Comparison of ENCODE assay signal across 1 cellular context in genomic region chr3:48847586-48848423, GRCh38.
TF ChIP-seq lines count a peak whose summit lies in the region.

TSS of gene PRKAR2A (minus strand) at chr3:48847874. CDS start at chr3:48847596, 278 bp downstream.

TF ChIP-seq in HEK293, 187 proteins besides CTCF, POLR2A, EP300 and RAD21 (continued from another document and continues in another):
- TF ChIP-seq ZNF449 (tag by site-specific recombination; IDR thresholded peaks at IDR 0.05): 0 out of 2 replicates have a peak, but pooled peaks have one; percentile 29
- no peak for TF ChIP-seq ZNF830 (tag by site-specific recombination; IDR thresholded peaks at IDR 0.05; ENCODE audit: low read depth)
- no peak for TF ChIP-seq OVOL3 (tag by site-specific recombination; IDR thresholded peaks at IDR 0.05)
- no peak; the same call in 1 of the 2 replicates for TF ChIP-seq ZNF394 (tag by site-specific recombination; IDR thresholded peaks at IDR 0.05; ENCODE audit: borderline replicate concordance)
- TF ChIP-seq YY1 (tag by site-specific recombination; IDR thresholded peaks at IDR 0.05): no peak
- no peak for TF ChIP-seq ZNF24 (tag by site-specific recombination; IDR thresholded peaks at IDR 0.05)
- no peak for TF ChIP-seq ZNF580 (tag by site-specific recombination; IDR thresholded peaks at IDR 0.05)
- TF ChIP-seq ZIC2 (tag by site-specific recombination; IDR thresholded peaks at IDR 0.05): no peak
- TF ChIP-seq YY2 (tag by site-specific recombination; IDR thresholded peaks at IDR 0.05): no peak; the same call in 1 of the 2 replicates
- no peak for TF ChIP-seq ZNF701 (tag by site-specific recombination; IDR thresholded peaks at IDR 0.05)
- no peak for TF ChIP-seq HOXA7 (CRISPR knock-in tag; IDR thresholded peaks at IDR 0.05; ENCODE audit: borderline replicate concordance)
- no peak for TF ChIP-seq ZNF621 (tag by site-specific recombination; IDR thresholded peaks at IDR 0.05)
- TF ChIP-seq, protein P1, sequence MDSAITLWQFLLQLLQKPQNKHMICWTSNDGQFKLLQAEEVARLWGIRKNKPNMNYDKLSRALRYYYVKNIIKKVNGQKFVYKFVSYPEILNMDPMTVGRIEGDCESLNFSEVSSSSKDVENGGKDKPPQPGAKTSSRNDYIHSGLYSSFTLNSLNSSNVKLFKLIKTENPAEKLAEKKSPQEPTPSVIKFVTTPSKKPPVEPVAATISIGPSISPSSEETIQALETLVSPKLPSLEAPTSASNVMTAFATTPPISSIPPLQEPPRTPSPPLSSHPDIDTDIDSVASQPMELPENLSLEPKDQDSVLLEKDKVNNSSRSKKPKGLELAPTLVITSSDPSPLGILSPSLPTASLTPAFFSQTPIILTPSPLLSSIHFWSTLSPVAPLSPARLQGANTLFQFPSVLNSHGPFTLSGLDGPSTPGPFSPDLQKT (IDR thresholded peaks at IDR 0.05; ENCODE audit: borderline replicate concordance, low read depth, low read length): no peak
- TF ChIP-seq ZXDB (tag by site-specific recombination; IDR thresholded peaks at IDR 0.05): no peak
- no peak for TF ChIP-seq ZNF202 (tag by site-specific recombination; IDR thresholded peaks at IDR 0.05; ENCODE audit: borderline replicate concordance)
- TF ChIP-seq KLF17 (tag by site-specific recombination; IDR thresholded peaks at IDR 0.05): 0 out of 2 replicates have a peak, but pooled peaks have one; percentile 4
- TF ChIP-seq ZSCAN23 (tag by site-specific recombination; IDR thresholded peaks at IDR 0.05): no peak
- TF ChIP-seq, protein P2, sequence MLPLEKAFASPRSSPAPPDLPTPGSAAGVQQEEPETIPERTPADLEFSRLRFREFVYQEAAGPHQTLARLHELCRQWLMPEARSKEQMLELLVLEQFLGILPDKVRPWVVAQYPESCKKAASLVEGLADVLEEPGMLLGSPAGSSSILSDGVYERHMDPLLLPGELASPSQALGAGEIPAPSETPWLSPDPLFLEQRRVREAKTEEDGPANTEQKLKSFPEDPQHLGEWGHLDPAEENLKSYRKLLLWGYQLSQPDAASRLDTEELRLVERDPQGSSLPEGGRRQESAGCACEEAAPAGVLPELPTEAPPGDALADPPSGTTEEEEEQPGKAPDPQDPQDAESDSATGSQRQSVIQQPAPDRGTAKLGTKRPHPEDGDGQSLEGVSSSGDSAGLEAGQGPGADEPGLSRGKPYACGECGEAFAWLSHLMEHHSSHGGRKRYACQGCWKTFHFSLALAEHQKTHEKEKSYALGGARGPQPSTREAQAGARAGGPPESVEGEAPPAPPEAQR (tag by site-specific recombination; IDR thresholded peaks at IDR 0.05): no peak
- TF ChIP-seq ZNF776 (tag by site-specific recombination; IDR thresholded peaks at IDR 0.05; ENCODE audit: borderline replicate concordance): no peak
- TF ChIP-seq ZNF555 (tag by site-specific recombination; conservative IDR thresholded peaks at IDR 0.05): no peak
- TF ChIP-seq ZNF175 (tag by site-specific recombination; IDR thresholded peaks at IDR 0.05): no peak
- TF ChIP-seq ZNF639 (tag by site-specific recombination; IDR thresholded peaks at IDR 0.05): no peak
- no peak for TF ChIP-seq ZNF155 (tag by site-specific recombination; IDR thresholded peaks at IDR 0.05)
- no peak for TF ChIP-seq MEIS1 (CRISPR knock-in tag; IDR thresholded peaks at IDR 0.05; ENCODE audit: borderline replicate concordance)
- no peak for TF ChIP-seq ZNF654 (tag by site-specific recombination; IDR thresholded peaks at IDR 0.05; ENCODE audit: low read depth)
- TF ChIP-seq ZNF843 (tag by site-specific recombination; IDR thresholded peaks at IDR 0.05): no peak
- TF ChIP-seq ZNF596 (tag by site-specific recombination; IDR thresholded peaks at IDR 0.05): no peak
- no peak for TF ChIP-seq ZNF169 (tag by site-specific recombination; IDR thresholded peaks at IDR 0.05)
- no peak for TF ChIP-seq SETDB1 (IDR thresholded peaks at IDR 0.05; ENCODE audit: insufficient read length, low read length)
- TF ChIP-seq, protein P3, sequence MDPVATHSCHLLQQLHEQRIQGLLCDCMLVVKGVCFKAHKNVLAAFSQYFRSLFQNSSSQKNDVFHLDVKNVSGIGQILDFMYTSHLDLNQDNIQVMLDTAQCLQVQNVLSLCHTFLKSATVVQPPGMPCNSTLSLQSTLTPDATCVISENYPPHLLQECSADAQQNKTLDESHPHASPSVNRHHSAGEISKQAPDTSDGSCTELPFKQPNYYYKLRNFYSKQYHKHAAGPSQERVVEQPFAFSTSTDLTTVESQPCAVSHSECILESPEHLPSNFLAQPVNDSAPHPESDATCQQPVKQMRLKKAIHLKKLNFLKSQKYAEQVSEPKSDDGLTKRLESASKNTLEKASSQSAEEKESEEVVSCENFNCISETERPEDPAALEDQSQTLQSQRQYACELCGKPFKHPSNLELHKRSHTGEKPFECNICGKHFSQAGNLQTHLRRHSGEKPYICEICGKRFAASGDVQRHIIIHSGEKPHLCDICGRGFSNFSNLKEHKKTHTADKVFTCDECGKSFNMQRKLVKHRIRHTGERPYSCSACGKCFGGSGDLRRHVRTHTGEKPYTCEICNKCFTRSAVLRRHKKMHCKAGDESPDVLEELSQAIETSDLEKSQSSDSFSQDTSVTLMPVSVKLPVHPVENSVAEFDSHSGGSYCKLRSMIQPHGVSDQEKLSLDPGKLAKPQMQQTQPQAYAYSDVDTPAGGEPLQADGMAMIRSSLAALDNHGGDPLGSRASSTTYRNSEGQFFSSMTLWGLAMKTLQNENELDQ (tag by site-specific recombination; IDR thresholded peaks at IDR 0.05; ENCODE audit: low read depth): no peak
- TF ChIP-seq ZBTB48 (tag by site-specific recombination; IDR thresholded peaks at IDR 0.05): no peak
- TF ChIP-seq ZNF707 (tag by site-specific recombination; IDR thresholded peaks at IDR 0.05): no peak
- no peak for TF ChIP-seq PBX3 (CRISPR knock-in tag; IDR thresholded peaks at IDR 0.05)
- no peak for TF ChIP-seq ZNF791 (tag by site-specific recombination; IDR thresholded peaks at IDR 0.05)
- TF ChIP-seq, protein P4, sequence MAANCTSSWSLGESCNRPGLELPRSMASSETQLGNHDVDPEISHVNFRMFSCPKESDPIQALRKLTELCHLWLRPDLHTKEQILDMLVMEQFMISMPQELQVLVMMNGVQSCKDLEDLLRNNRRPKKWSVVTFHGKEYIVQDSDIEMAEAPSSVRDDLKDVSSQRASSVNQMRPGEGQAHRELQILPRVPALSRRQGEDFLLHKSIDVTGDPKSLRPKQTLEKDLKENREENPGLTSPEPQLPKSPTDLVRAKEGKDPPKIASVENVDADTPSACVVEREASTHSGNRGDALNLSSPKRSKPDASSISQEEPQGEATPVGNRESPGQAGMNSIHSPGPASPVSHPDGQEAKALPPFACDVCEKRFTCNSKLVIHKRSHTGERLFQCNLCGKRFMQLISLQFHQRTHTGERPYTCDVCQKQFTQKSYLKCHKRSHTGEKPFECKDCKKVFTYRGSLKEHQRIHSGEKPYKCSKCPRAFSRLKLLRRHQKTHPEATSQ (tag by site-specific recombination; IDR thresholded peaks at IDR 0.05): peak; percentile 59; the same call in 1 of the 2 replicates
- TF ChIP-seq KLF1 (tag by site-specific recombination; IDR thresholded peaks at IDR 0.05): no peak
- no peak for TF ChIP-seq ZNF311 (tag by site-specific recombination; IDR thresholded peaks at IDR 0.05; ENCODE audit: borderline replicate concordance)
- no peak for TF ChIP-seq ZFP41 (tag by site-specific recombination; IDR thresholded peaks at IDR 0.05; ENCODE audit: borderline replicate concordance)
- TF ChIP-seq, protein P5, sequence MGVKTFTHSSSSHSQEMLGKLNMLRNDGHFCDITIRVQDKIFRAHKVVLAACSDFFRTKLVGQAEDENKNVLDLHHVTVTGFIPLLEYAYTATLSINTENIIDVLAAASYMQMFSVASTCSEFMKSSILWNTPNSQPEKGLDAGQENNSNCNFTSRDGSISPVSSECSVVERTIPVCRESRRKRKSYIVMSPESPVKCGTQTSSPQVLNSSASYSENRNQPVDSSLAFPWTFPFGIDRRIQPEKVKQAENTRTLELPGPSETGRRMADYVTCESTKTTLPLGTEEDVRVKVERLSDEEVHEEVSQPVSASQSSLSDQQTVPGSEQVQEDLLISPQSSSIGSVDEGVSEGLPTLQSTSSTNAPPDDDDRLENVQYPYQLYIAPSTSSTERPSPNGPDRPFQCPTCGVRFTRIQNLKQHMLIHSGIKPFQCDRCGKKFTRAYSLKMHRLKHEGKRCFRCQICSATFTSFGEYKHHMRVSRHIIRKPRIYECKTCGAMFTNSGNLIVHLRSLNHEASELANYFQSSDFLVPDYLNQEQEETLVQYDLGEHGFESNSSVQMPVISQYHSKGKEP (tag by site-specific recombination; IDR thresholded peaks at IDR 0.05): no peak
- TF ChIP-seq ZNF248 (tag by site-specific recombination; IDR thresholded peaks at IDR 0.05): no peak
- TF ChIP-seq ZNF544 (tag by site-specific recombination; IDR thresholded peaks at IDR 0.05): no peak
- TF ChIP-seq GLIS1 (tag by site-specific recombination; IDR thresholded peaks at IDR 0.05): no peak; the same call in 1 of the 2 replicates
- TF ChIP-seq ZNF335 (tag by site-specific recombination; conservative IDR thresholded peaks at IDR 0.05): peak; percentile 71
- TF ChIP-seq, protein P6, sequence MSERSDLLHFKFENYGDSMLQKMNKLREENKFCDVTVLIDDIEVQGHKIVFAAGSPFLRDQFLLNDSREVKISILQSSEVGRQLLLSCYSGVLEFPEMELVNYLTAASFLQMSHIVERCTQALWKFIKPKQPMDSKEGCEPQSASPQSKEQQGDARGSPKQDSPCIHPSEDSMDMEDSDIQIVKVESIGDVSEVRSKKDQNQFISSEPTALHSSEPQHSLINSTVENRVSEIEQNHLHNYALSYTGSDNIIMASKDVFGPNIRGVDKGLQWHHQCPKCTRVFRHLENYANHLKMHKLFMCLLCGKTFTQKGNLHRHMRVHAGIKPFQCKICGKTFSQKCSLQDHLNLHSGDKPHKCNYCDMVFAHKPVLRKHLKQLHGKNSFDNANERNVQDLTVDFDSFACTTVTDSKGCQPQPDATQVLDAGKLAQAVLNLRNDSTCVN (tag by site-specific recombination; optimal IDR thresholded peaks at IDR 0.05): peak; percentile 90
- TF ChIP-seq ZNF121 (tag by site-specific recombination; IDR thresholded peaks at IDR 0.05): no peak
- no peak for TF ChIP-seq ZNF768 (tag by site-specific recombination; IDR thresholded peaks at IDR 0.05)
- no peak for TF ChIP-seq ZNF423 (tag by site-specific recombination; IDR thresholded peaks at IDR 0.05)
- TF ChIP-seq KLF16 (tag by site-specific recombination; IDR thresholded peaks at IDR 0.05): no peak
